25 cellular contexts compared by ENCODE assay signal in the genomic region with DNA sequence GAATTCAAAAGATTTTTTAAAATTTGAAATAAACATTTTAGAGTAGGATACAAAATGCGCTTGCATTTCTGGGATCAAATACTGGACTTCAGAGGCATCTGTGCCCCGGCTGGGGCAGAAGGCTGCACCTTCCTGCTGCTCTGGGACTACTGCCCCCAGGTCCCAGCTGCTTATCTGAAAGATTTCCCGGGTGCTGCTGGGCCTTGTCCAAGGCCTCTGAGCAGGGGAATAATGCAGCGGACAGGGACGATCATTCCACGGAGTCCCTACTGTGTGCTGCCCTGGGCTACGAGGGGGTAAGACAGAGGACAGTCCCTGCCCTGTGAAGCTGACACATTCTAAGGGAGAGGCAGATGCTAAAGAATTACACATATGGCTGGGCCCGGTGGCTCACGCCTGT. TPM values are rescaled to one million over a fixed set of nuclear protein-coding genes. Genes with fewer than 3 reads are reported as not detected.
DNase-seq lines count a peak whose midpoint lies in the region; ATAC-seq, FAIRE-seq and TF ChIP-seq lines count a peak whose summit lies in the region.
"Had no signal": no experiment of that assay in that cellular context is flagged by ENCODE, and none has a peak within 500 bp of the region (broad histone marks: within the 10 kb centered on the region; RNA-seq: fewer than 3 reads in every experiment).

No MANE protein-coding gene starts in this region.

- H3K9me3 Mint-ChIP-seq in activated CD8-positive, alpha-beta T cell treated with anti-CD3 and anti-CD28 coated beads, Interleukin-2, amount 10 ng/mL, durations not matched to agents 7 days and 5 days (ENCODE audit: insufficient read depth), result no peaks in the 10 kb centered on the region
- no peaks in the 10 kb centered on the region for H3K9me3 Mint-ChIP-seq in activated CD8-positive, alpha-beta T cell treated with anti-CD3 and anti-CD28 coated beads for 36 hours
- H3K9me3 Mint-ChIP-seq in neural progenitor cell, result no peaks in the 10 kb centered on the region
- H3K9me3 Mint-ChIP-seq in type B pancreatic cell, result no peaks in the 10 kb centered on the region
- H3K9me3 Mint-ChIP-seq: CD4-positive, alpha-beta T cell; HFFc6 had no signal

- no peak for DNase-seq in activated CD8-positive, alpha-beta T cell treated with anti-CD3 and anti-CD28 coated beads, Interleukin-2, amount 10 ng/mL, durations not matched to agents 7 days and 5 days
- DNase-seq in activated CD8-positive, alpha-beta T cell treated with anti-CD3 and anti-CD28 coated beads for 36 hours, result no peak
- DNase-seq in K562 (ENCODE audit: extremely low read depth in 1 of 4, low spot score in 3 of 4) (no peak), neural progenitor cell (ENCODE audit: low spot score) (no peak), type B pancreatic cell (ENCODE audit: extremely low spot score, unreplicated experiment) (no peak)
- DNase-seq: 8988T; BE2C; C1 segment of cervical spinal cord; Caco-2; CD4-positive, alpha-beta T cell; GOT3; H7; HFFc6; IMR-90 had no signal

- WGBS in K562 (ENCODE audit: insufficient coverage, low coverage, missing lambda C conversion rate), result 69% methylated on average over 9 of the region's 9 CpGs
- 85% methylated on average over 4 of the region's 9 CpGs; no CpG with 5 or more reads in 1 of the 2 donors for WGBS in gastroesophageal sphincter (ENCODE audit: low coverage in 1 of 2), 2 donors

- no peaks in the 10 kb centered on the region for H3K9me3 ChIP-seq in K562 (replicated peaks; ENCODE audit: control insufficient read depth, insufficient read depth, low read depth, low read length)
- H3K9me3 ChIP-seq in neural progenitor cell (ENCODE audit: low read depth), result no peaks in the 10 kb centered on the region
- H3K9me3 ChIP-seq in gastroesophageal sphincter, result no peaks in the 10 kb centered on the region
- H3K9me3 ChIP-seq: BE2C, Caco-2 had no signal

- CTCF ChIA-PET in activated CD8-positive, alpha-beta T cell treated with anti-CD3 and anti-CD28 coated beads, Interleukin-2, amount 10 ng/mL, durations not matched to agents 7 days and 5 days (lab: Charles Lee), result no interaction called here
- CTCF ChIA-PET in activated CD8-positive, alpha-beta T cell treated with anti-CD3 and anti-CD28 coated beads for 36 hours (lab: Charles Lee), result no interaction called here
- CTCF ChIA-PET in K562 (lab: Yijun Ruan, JAX; ENCODE audit: low intra/inter-chr PET ratio), result no interaction called here

- peaks cover 34% of the 10 kb centered on the region for H3K79me2 ChIP-seq in K562 (ENCODE audit: control insufficient read depth, insufficient read depth, low read length)
- H3K79me2 ChIP-seq in neural progenitor cell (ENCODE audit: low read depth), result peaks cover 43% of the 10 kb centered on the region

- peaks cover 11 to 43% of the 10 kb centered on the region in 2 experiments; a peak in 4 of 5 replicates for H3K4me1 ChIP-seq in K562 (replicated peaks in 1 of 2; ENCODE audit: control insufficient read depth in 2 of 2, insufficient read depth in 2 of 2, low read length in 2 of 2)
- H3K4me1 ChIP-seq in neural progenitor cell, result peaks cover 17% of the 10 kb centered on the region
- H3K4me1 ChIP-seq in gastroesophageal sphincter, result peaks cover 0 to 69% (median 28%) of the 10 kb centered on the region in 3 donors

- POLR2A ChIA-PET in activated CD8-positive, alpha-beta T cell treated with anti-CD3 and anti-CD28 coated beads, Interleukin-2, amount 10 ng/mL, durations not matched to agents 7 days and 5 days (lab: Charles Lee), result no interaction called here
- POLR2A ChIA-PET in activated CD8-positive, alpha-beta T cell treated with anti-CD3 and anti-CD28 coated beads for 36 hours (lab: Charles Lee), result no interaction called here
- POLR2A ChIA-PET in K562 (lab: Yijun Ruan, JAX), result interaction anchor here (0.9 kb wide), 1 partner anchor 10 kb away, joined by 3 read pairs; no protein-coding TSS in a partner anchor

- H4K20me1 ChIP-seq in K562 (replicated peaks; ENCODE audit: control insufficient read depth, insufficient read depth, low read length) (peaks cover 27% of the 10 kb centered on the region), neural progenitor cell (ENCODE audit: low read depth) (peaks cover 86% of the 10 kb centered on the region)

- H3K4me3 Mint-ChIP-seq in activated CD8-positive, alpha-beta T cell treated with anti-CD3 and anti-CD28 coated beads, Interleukin-2, amount 10 ng/mL, durations not matched to agents 7 days and 5 days, result no peak overlapping the region
- no peak overlapping the region for H3K4me3 Mint-ChIP-seq in activated CD8-positive, alpha-beta T cell treated with anti-CD3 and anti-CD28 coated beads for 36 hours
- no peak overlapping the region for H3K4me3 Mint-ChIP-seq in neural progenitor cell
- no peak overlapping the region for H3K4me3 Mint-ChIP-seq in type B pancreatic cell
- H3K4me3 Mint-ChIP-seq: CD4-positive, alpha-beta T cell; HFFc6 had no signal

- peaks cover 11% of the 10 kb centered on the region for H3K4me1 Mint-ChIP-seq in activated CD8-positive, alpha-beta T cell treated with anti-CD3 and anti-CD28 coated beads, Interleukin-2, amount 10 ng/mL, durations not matched to agents 7 days and 5 days (ENCODE audit: low read depth)
- peaks cover 7% of the 10 kb centered on the region for H3K4me1 Mint-ChIP-seq in activated CD8-positive, alpha-beta T cell treated with anti-CD3 and anti-CD28 coated beads for 36 hours (ENCODE audit: low read depth)
- H3K4me1 Mint-ChIP-seq in neural progenitor cell, result peaks cover 14% of the 10 kb centered on the region
- peaks cover 34% of the 10 kb centered on the region for H3K4me1 Mint-ChIP-seq in type B pancreatic cell (ENCODE audit: unreplicated experiment)

- TF ChIP-seq EP300 in K562 (IDR thresholded peaks at IDR 0.05; ENCODE audit: low read length), result no peak
- TF ChIP-seq EP300 in gastroesophageal sphincter (IDR thresholded peaks at IDR 0.05), result no peak

- TF ChIP-seq RAD21 in K562 (CRISPR knock-in tag; conservative IDR thresholded peaks at IDR 0.05 in 1 of 2, IDR thresholded peaks at IDR 0.05 in 1 of 2), result no peak

- ATAC-seq in activated CD8-positive, alpha-beta T cell treated with anti-CD3 and anti-CD28 coated beads, Interleukin-2, amount 10 ng/mL, durations not matched to agents 7 days and 5 days, result no peak
- no peak for ATAC-seq in activated CD8-positive, alpha-beta T cell treated with anti-CD3 and anti-CD28 coated beads for 36 hours
- ATAC-seq in K562 (no peak), gastroesophageal sphincter (no peak), GM19452 (IDR thresholded peaks at IDR 0.05; ENCODE audit: unreplicated experiment) (no peak), GM21825 (IDR thresholded peaks at IDR 0.05; ENCODE audit: unreplicated experiment) (no peak)
- ATAC-seq: HCT116 had no signal

- peak overlapping the region; percentile 61 for H3K27ac Mint-ChIP-seq in activated CD8-positive, alpha-beta T cell treated with anti-CD3 and anti-CD28 coated beads, Interleukin-2, amount 10 ng/mL, durations not matched to agents 7 days and 5 days
- H3K27ac Mint-ChIP-seq in activated CD8-positive, alpha-beta T cell treated with anti-CD3 and anti-CD28 coated beads for 36 hours, result no peak overlapping the region
- H3K27ac Mint-ChIP-seq in neural progenitor cell (peak overlapping the region; percentile 46), type B pancreatic cell (peak overlapping the region; percentile 46)
- H3K27ac Mint-ChIP-seq: CD4-positive, alpha-beta T cell; HFFc6 had no signal

- H3K27me3 ChIP-seq in K562 (ENCODE audit: control insufficient read depth in 2 of 2, insufficient read depth in 2 of 2, low read length in 2 of 2), result no peaks in the 10 kb centered on the region
- H3K27me3 ChIP-seq in neural progenitor cell, result no peaks in the 10 kb centered on the region
- no peaks in the 10 kb centered on the region for H3K27me3 ChIP-seq in gastroesophageal sphincter
- H3K27me3 ChIP-seq: BE2C had no signal

- in situ Hi-C loops in K562 (cut with MboI), result no loop called here

- H3K4me3 ChIP-seq in K562 (no peak overlapping the region), neural progenitor cell (no peak overlapping the region), gastroesophageal sphincter (no peak overlapping the region)

- H3K36me3 Mint-ChIP-seq in activated CD8-positive, alpha-beta T cell treated with anti-CD3 and anti-CD28 coated beads, Interleukin-2, amount 10 ng/mL, durations not matched to agents 7 days and 5 days (ENCODE audit: low read depth), result no peaks in the 10 kb centered on the region
- no peaks in the 10 kb centered on the region for H3K36me3 Mint-ChIP-seq in activated CD8-positive, alpha-beta T cell treated with anti-CD3 and anti-CD28 coated beads for 36 hours (ENCODE audit: low read depth)
- no peaks in the 10 kb centered on the region for H3K36me3 Mint-ChIP-seq in neural progenitor cell
- no peaks in the 10 kb centered on the region for H3K36me3 Mint-ChIP-seq in type B pancreatic cell

- H3K9ac ChIP-seq in K562 (ENCODE audit: insufficient read depth in 1 of 2, low read depth in 2 of 2, low read length in 2 of 2), result no peak overlapping the region; a peak in 1 of 4 replicates
- H3K9ac ChIP-seq in neural progenitor cell, result no peak overlapping the region

- no peak for TF ChIP-seq CTCF in activated CD8-positive, alpha-beta T cell treated with anti-CD3 and anti-CD28 coated beads for 36 hours (IDR thresholded peaks at IDR 0.05)
- TF ChIP-seq CTCF in K562 (IDR thresholded peaks at IDR 0.05 in 2 of 3, conservative IDR thresholded peaks at IDR 0.05 in 1 of 3; ENCODE audit: insufficient read depth in 2 of 3, low read depth in 1 of 3, low read length in 3 of 3) (no peak), neural progenitor cell (IDR thresholded peaks at IDR 0.05) (no peak), type B pancreatic cell (conservative IDR thresholded peaks at IDR 0.05) (no peak), gastroesophageal sphincter (IDR thresholded peaks at IDR 0.05) (no peak)

- intact Hi-C loops in activated CD8-positive, alpha-beta T cell treated with anti-CD3 and anti-CD28 coated beads for 36 hours (cut with micrococcal nuclease), result no loop called here
- intact Hi-C loops in K562 (cut with micrococcal nuclease), result no loop called here

- no peaks in the 10 kb centered on the region for H3F3A ChIP-seq in neural progenitor cell (ENCODE audit: low read depth)

- peaks cover 13% of the 10 kb centered on the region for H3K9me1 ChIP-seq in K562 (ENCODE audit: control insufficient read depth, insufficient read depth, low read length)

- no TSS peak for BruUV-seq in K562 (replicated peaks; lab: Mats Ljungman, UMichigan)

- no peak overlapping the region for H3K4me2 ChIP-seq in K562 (ENCODE audit: insufficient read depth, low read length)
- H3K4me2 ChIP-seq in neural progenitor cell, result no peak overlapping the region

- H3K36me3 ChIP-seq in K562 (ENCODE audit: control insufficient read depth, insufficient read depth, low read length) (peaks cover 5% of the 10 kb centered on the region; the same call in 1 of the 3 replicates), neural progenitor cell (no peaks in the 10 kb centered on the region), gastroesophageal sphincter (peaks cover 0 to 5% of the 10 kb centered on the region in 2 donors)
- H3K36me3 ChIP-seq: BE2C had no signal

- no peaks in the 10 kb centered on the region for H3K27me3 Mint-ChIP-seq in activated CD8-positive, alpha-beta T cell treated with anti-CD3 and anti-CD28 coated beads, Interleukin-2, amount 10 ng/mL, durations not matched to agents 7 days and 5 days (ENCODE audit: low read depth)
- H3K27me3 Mint-ChIP-seq in activated CD8-positive, alpha-beta T cell treated with anti-CD3 and anti-CD28 coated beads for 36 hours, result no peaks in the 10 kb centered on the region
- H3K27me3 Mint-ChIP-seq in neural progenitor cell (ENCODE audit: insufficient read depth, low read depth) (no peaks in the 10 kb centered on the region), type B pancreatic cell (no peaks in the 10 kb centered on the region)
- H3K27me3 Mint-ChIP-seq: CD4-positive, alpha-beta T cell had no signal

- FAIRE-seq in K562 (lab: Jason Lieb, UNC), result no peak
- FAIRE-seq: D721Med, G401.6, GM12891, GM19239, HTR-8/SVneo had no signal

- H2AFZ ChIP-seq in K562 (ENCODE audit: low read depth, low read length) (no peak overlapping the region), neural progenitor cell (replicated peaks) (no peak overlapping the region)

- no peak for TF ChIP-seq POLR2A in K562 (conservative IDR thresholded peaks at IDR 0.05)
- TF ChIP-seq POLR2A in gastroesophageal sphincter (IDR thresholded peaks at IDR 0.05), result no peak

- H3K27ac ChIP-seq in K562 (ENCODE audit: extremely low read depth, low read depth, low read length), result no peak overlapping the region
- no peak overlapping the region for H3K27ac ChIP-seq in neural progenitor cell
- no peak overlapping the region for H3K27ac ChIP-seq in gastroesophageal sphincter

RNA-seq across cellular contexts. Expression of a gene that starts 33.1 kb away (rescaled TPM):
- total RNA-seq in activated CD8-positive, alpha-beta T cell treated with anti-CD3 and anti-CD28 coated beads, Interleukin-2, amount 10 ng/mL, durations not matched to agents 7 days and 5 days, result not detected
- not detected for total RNA-seq in activated CD8-positive, alpha-beta T cell treated with anti-CD3 and anti-CD28 coated beads for 36 hours
- total RNA-seq in K562 (2011; cell fraction: chromatin; rRNA removed; ENCODE audit: low replicate concordance), result not detected in 2 replicates
- total RNA-seq in K562 (2011; cell fraction: nucleolus; rRNA removed), result not detected in 2 replicates
- total RNA-seq in K562 (2011; cell fraction: nucleoplasm; rRNA removed), result not detected in 2 replicates
- total RNA-seq in K562 (2014; rRNA removed) (not detected in 2 replicates), K562 (2014; rRNA removed; fragmentation: Illumina TruSeq; extraction: Trizol) (not detected in 2 replicates), K562 (2015; rRNA removed; fragmentation: Illumina TruSeq; extraction: Trizol) (not detected in 2 replicates), K562 (2021) (0.11 TPM in 1 of 2 replicates, not detected in the other), neural progenitor cell (ENCODE audit: low replicate concordance) (1.0 and 1.9 TPM in 2 replicates), type B pancreatic cell (ENCODE audit: low replicate concordance) (19.0 and 22.6 TPM in 2 replicates), gastroesophageal sphincter (10 to 100 TPM in 1 of 4 donors, 1 to 10 TPM in 1, under 1 TPM in 2; 0.13 to 13.7 (median 2.3) TPM)
- polyA plus RNA-seq in K562 (2011; rRNA removed) (0.08 TPM in 1 of 2 replicates, not detected in the other), K562 (2014; fragmentation: Illumina TruSeq; extraction: Trizol) (not detected in 2 replicates), K562 (2014; fragmentation: Nextera tagmentation; extraction: Ambion mirVana) (not detected), K562 (2014; rRNA removed) (0.05 and 0.34 TPM in 2 replicates)
- polyA plus RNA-seq in K562 (2011; cell fraction: cytosol; rRNA removed), result 0.06 and 0.07 TPM in 2 replicates
- not detected in 2 replicates for polyA plus RNA-seq in K562 (2011; cell fraction: nucleus; rRNA removed)
- 0.07 TPM in 1 of 2 replicates, not detected in the other for polyA plus RNA-seq in K562 (2012)
- not detected in 2 replicates for polyA minus RNA-seq in K562 (2011; rRNA and poly(A)+ RNA removed)
- not detected in 2 replicates for polyA minus RNA-seq in K562 (2011; cell fraction: cytosol; rRNA and poly(A)+ RNA removed)
- polyA minus RNA-seq in K562 (2011; cell fraction: nucleus; rRNA and poly(A)+ RNA removed), result not detected in 2 replicates
- total RNA-seq: A673; CD4-positive, alpha-beta T cell; H7; HFFc6; IMR-90 had no signal
- polyA plus RNA-seq: AG04450, IMR-90 had no signal

RNA-seq across cellular contexts. Expression of a gene that starts 38.0 kb away (rescaled TPM):
- total RNA-seq in activated CD8-positive, alpha-beta T cell treated with anti-CD3 and anti-CD28 coated beads, Interleukin-2, amount 10 ng/mL, durations not matched to agents 7 days and 5 days, result 10 to 100 TPM; 15.3 to 18.2 TPM
- 10 to 100 TPM in 1 of 2 experiments, 1 to 10 TPM in 1; 9.8 to 11.5 TPM for total RNA-seq in activated CD8-positive, alpha-beta T cell treated with anti-CD3 and anti-CD28 coated beads for 36 hours
- 16.9 and 47.2 TPM in 2 replicates for total RNA-seq in K562 (2011; cell fraction: chromatin; rRNA removed; ENCODE audit: low replicate concordance)
- 23.7 and 25.8 TPM in 2 replicates for total RNA-seq in K562 (2011; cell fraction: nucleolus; rRNA removed)
- total RNA-seq in K562 (2011; cell fraction: nucleoplasm; rRNA removed), result 17.7 and 19.4 TPM in 2 replicates
- total RNA-seq in K562 (2014; rRNA removed), result 5.8 and 9.2 TPM in 2 replicates
- 1.6 and 2.6 TPM in 2 replicates for total RNA-seq in K562 (2014; rRNA removed; fragmentation: Illumina TruSeq; extraction: Trizol)
- 5.4 and 6.3 TPM in 2 replicates for total RNA-seq in K562 (2015; rRNA removed; fragmentation: Illumina TruSeq; extraction: Trizol)
- 33.1 and 33.5 TPM in 2 replicates for total RNA-seq in K562 (2021)
- 6.0 and 12.1 TPM in 2 replicates for polyA plus RNA-seq in K562 (2011; rRNA removed)
- 12.2 and 23.6 TPM in 2 replicates for polyA plus RNA-seq in K562 (2011; cell fraction: cytosol; rRNA removed)
- 16.7 and 23.1 TPM in 2 replicates for polyA plus RNA-seq in K562 (2011; cell fraction: nucleus; rRNA removed)
- polyA plus RNA-seq in K562 (2012), result 25.3 and 28.8 TPM in 2 replicates
- 10.6 and 22.2 TPM in 2 replicates for polyA plus RNA-seq in K562 (2014; fragmentation: Illumina TruSeq; extraction: Trizol)
- under 1 TPM; 0.21 to 0.46 TPM for polyA plus RNA-seq in K562 (2014; fragmentation: Nextera tagmentation; extraction: Ambion mirVana)
- polyA plus RNA-seq in K562 (2014; rRNA removed), result 11.5 and 14.4 TPM in 2 replicates
- polyA minus RNA-seq in K562 (2011; rRNA and poly(A)+ RNA removed), result 4.8 and 6.7 TPM in 2 replicates
- polyA minus RNA-seq in K562 (2011; cell fraction: cytosol; rRNA and poly(A)+ RNA removed), result 13.6 and 24.9 TPM in 2 replicates
- 6.2 and 7.1 TPM in 2 replicates for polyA minus RNA-seq in K562 (2011; cell fraction: nucleus; rRNA and poly(A)+ RNA removed)
- 9.7 and 34.3 TPM in 2 replicates for total RNA-seq in neural progenitor cell (ENCODE audit: low replicate concordance)
- total RNA-seq in type B pancreatic cell (ENCODE audit: low replicate concordance), result 52.1 and 64.3 TPM in 2 replicates
- 10 to 100 TPM in 1 of 4 donors, 1 to 10 TPM in 3; 6.1 to 16.3 (median 7.5) TPM for total RNA-seq in gastroesophageal sphincter

RNA-seq across cellular contexts. Expression of a gene that starts 40.4 kb away (rescaled TPM):
- total RNA-seq in activated CD8-positive, alpha-beta T cell treated with anti-CD3 and anti-CD28 coated beads, Interleukin-2, amount 10 ng/mL, durations not matched to agents 7 days and 5 days, result not detected
- total RNA-seq in activated CD8-positive, alpha-beta T cell treated with anti-CD3 and anti-CD28 coated beads for 36 hours, result not detected
- not detected in 2 replicates for total RNA-seq in K562 (2011; cell fraction: chromatin; rRNA removed; ENCODE audit: low replicate concordance)
- total RNA-seq in K562 (2011; cell fraction: nucleolus; rRNA removed), result not detected in 2 replicates
- total RNA-seq in K562 (2011; cell fraction: nucleoplasm; rRNA removed), result not detected in 2 replicates
- total RNA-seq in K562 (2014; rRNA removed) (not detected in 2 replicates), K562 (2014; rRNA removed; fragmentation: Illumina TruSeq; extraction: Trizol) (not detected in 2 replicates), K562 (2015; rRNA removed; fragmentation: Illumina TruSeq; extraction: Trizol) (not detected in 2 replicates), K562 (2021) (0.36 TPM in 1 of 2 replicates, not detected in the other), neural progenitor cell (ENCODE audit: low replicate concordance) (not detected in 2 replicates), type B pancreatic cell (ENCODE audit: low replicate concordance) (not detected in 2 replicates), gastroesophageal sphincter (not detected)
- polyA plus RNA-seq in K562 (2011; rRNA removed) (not detected in 2 replicates), K562 (2014; fragmentation: Illumina TruSeq; extraction: Trizol) (not detected in 2 replicates), K562 (2014; fragmentation: Nextera tagmentation; extraction: Ambion mirVana) (not detected), K562 (2014; rRNA removed) (not detected in 2 replicates)
- polyA plus RNA-seq in K562 (2011; cell fraction: cytosol; rRNA removed), result 0.13 TPM in 1 of 2 replicates, not detected in the other
- polyA plus RNA-seq in K562 (2011; cell fraction: nucleus; rRNA removed), result not detected in 2 replicates
- polyA plus RNA-seq in K562 (2012), result 0.21 TPM in 1 of 2 replicates, not detected in the other
- polyA minus RNA-seq in K562 (2011; rRNA and poly(A)+ RNA removed), result not detected in 2 replicates
- polyA minus RNA-seq in K562 (2011; cell fraction: cytosol; rRNA and poly(A)+ RNA removed), result not detected in 2 replicates
- polyA minus RNA-seq in K562 (2011; cell fraction: nucleus; rRNA and poly(A)+ RNA removed), result not detected in 2 replicates
- total RNA-seq: A673; Caco-2; CD4-positive, alpha-beta T cell; H7; HFFc6; IMR-90 had no signal
- polyA plus RNA-seq: AG04450, IMR-90 had no signal
